In genomic region chr20:13222319-13222716, GRCh38 we compare ENCODE assay signal across 10 cellular contexts. TPM values are rescaled to one million over a fixed set of nuclear protein-coding genes. Genes with fewer than 3 reads are reported as not detected.
DNase-seq lines count a peak whose midpoint lies in the region; ATAC-seq, FAIRE-seq and TF ChIP-seq lines count a peak whose summit lies in the region.
"Had no signal": no experiment of that assay in that cellular context is flagged by ENCODE, and none has a peak within 500 bp of the region (broad histone marks: within the 10 kb centered on the region; RNA-seq: fewer than 3 reads in every experiment).

No MANE protein-coding gene starts in this region.

- peaks cover 13% of the 10 kb centered on the region for H3K27me3 ChIP-seq in keratinocyte (ENCODE audit: control insufficient read depth, extremely low read depth, insufficient read depth, low read length)
- H3K27me3 ChIP-seq in spleen (replicated peaks in 1 of 7) = peaks cover 0 to 68% (median 41%) of the 10 kb centered on the region in 7 donors

- intact Hi-C loops in spleen (cut with DNase I; ENCODE audit: low total_unique reads) = no loop called here

- peaks cover 2% of the 10 kb centered on the region for H3K79me2 ChIP-seq in keratinocyte (ENCODE audit: control insufficient read depth, insufficient read depth, low read length)

- no peak for ATAC-seq in activated T-helper 17 cell treated with anti-CD3 and anti-CD28 coated beads, Interleukin-2, amount 50 U/mL, for 72 hours (replicated peaks)
- ATAC-seq in GM21360 (IDR thresholded peaks at IDR 0.05; ENCODE audit: unreplicated experiment) (no peak), GM19467 (IDR thresholded peaks at IDR 0.05; ENCODE audit: unreplicated experiment) (no peak)

- no peak for FAIRE-seq in keratinocyte (lab: Jason Lieb, UNC)

- no peak for TF ChIP-seq POLR2A in spleen (IDR thresholded peaks at IDR 0.05)

- H3K4me1 ChIP-seq in keratinocyte (ENCODE audit: control insufficient read depth, extremely low read depth, insufficient read depth, low read length) (peaks cover 8% of the 10 kb centered on the region), spleen (peaks cover 10 to 30% (median 20%) of the 10 kb centered on the region in 6 donors)

- peak overlapping the region; percentile 64 for H3K4me3 Mint-ChIP-seq in T-helper 1 cell treated with Interleukin-12 subunit alpha and Interleukin-12 subunit beta and Interleukin-4 antibody, amounts not matched to agents 30 μg/mL and 1 μg/mL, for 36 hours
- H3K4me3 Mint-ChIP-seq in activated T-helper 17 cell treated with anti-CD3 and anti-CD28 coated beads, Interleukin-2, amount 50 U/mL, for 72 hours = peak overlapping the region; percentile 74

- H3K36me3 Mint-ChIP-seq in T-helper 1 cell treated with Interleukin-12 subunit alpha and Interleukin-12 subunit beta and Interleukin-4 antibody, amounts not matched to agents 30 μg/mL and 1 μg/mL, for 36 hours (ENCODE audit: low read depth) = no peaks in the 10 kb centered on the region
- H3K36me3 Mint-ChIP-seq in activated T-helper 17 cell treated with anti-CD3 and anti-CD28 coated beads, Interleukin-2, amount 50 U/mL, for 72 hours (ENCODE audit: low read depth) = peaks cover 7% of the 10 kb centered on the region

- H2AFZ ChIP-seq in keratinocyte (ENCODE audit: control insufficient read depth, low read length) = peak overlapping the region; percentile 82

- H3K27ac Mint-ChIP-seq in T-helper 1 cell treated with Interleukin-12 subunit alpha and Interleukin-12 subunit beta and Interleukin-4 antibody, amounts not matched to agents 30 μg/mL and 1 μg/mL, for 36 hours = no peak overlapping the region
- no peak overlapping the region for H3K27ac Mint-ChIP-seq in activated T-helper 17 cell treated with anti-CD3 and anti-CD28 coated beads, Interleukin-2, amount 50 U/mL, for 72 hours

- peak overlapping the region; percentile 43 to 70 (median 64) for H3K4me3 ChIP-seq in keratinocyte (ENCODE audit: control insufficient read depth in 2 of 3, extremely low read depth in 1 of 3, insufficient read depth in 2 of 3, low read depth in 1 of 3, low read length in 3 of 3)
- H3K4me3 ChIP-seq in spleen = peak overlapping the region in 6 of 8 donors; percentile 37 to 72 (median 46)

- 20 to 50% (median 44%) methylated on average over 8 of the region's 8 CpGs for WGBS in spleen, 5 donors

- H3K27me3 Mint-ChIP-seq in T-helper 1 cell treated with Interleukin-12 subunit alpha and Interleukin-12 subunit beta and Interleukin-4 antibody, amounts not matched to agents 30 μg/mL and 1 μg/mL, for 36 hours (ENCODE audit: low read depth) = peaks cover 63% of the 10 kb centered on the region
- H3K27me3 Mint-ChIP-seq in activated T-helper 17 cell treated with anti-CD3 and anti-CD28 coated beads, Interleukin-2, amount 50 U/mL, for 72 hours = peaks cover 24% of the 10 kb centered on the region

- peaks cover 13% of the 10 kb centered on the region for H3K4me1 Mint-ChIP-seq in T-helper 1 cell treated with Interleukin-12 subunit alpha and Interleukin-12 subunit beta and Interleukin-4 antibody, amounts not matched to agents 30 μg/mL and 1 μg/mL, for 36 hours (ENCODE audit: low read depth)
- peaks cover 5% of the 10 kb centered on the region for H3K4me1 Mint-ChIP-seq in activated T-helper 17 cell treated with anti-CD3 and anti-CD28 coated beads, Interleukin-2, amount 50 U/mL, for 72 hours

- TF ChIP-seq CTCF in keratinocyte (optimal IDR thresholded peaks at IDR 0.05 in 1 of 3, IDR thresholded peaks at IDR 0.05 in 1 of 3, conservative IDR thresholded peaks at IDR 0.05 in 1 of 3; ENCODE audit: extremely low read depth in 1 of 3, insufficient read depth in 2 of 3, low read length in 3 of 3) (no peak), spleen (IDR thresholded peaks at IDR 0.05 in 8 of 11, conservative IDR thresholded peaks at IDR 0.05 in 3 of 11) (no peak)

- peaks cover 3% of the 10 kb centered on the region for H3K9me3 Mint-ChIP-seq in T-helper 1 cell treated with Interleukin-12 subunit alpha and Interleukin-12 subunit beta and Interleukin-4 antibody, amounts not matched to agents 30 μg/mL and 1 μg/mL, for 36 hours
- peaks cover 6% of the 10 kb centered on the region for H3K9me3 Mint-ChIP-seq in activated T-helper 17 cell treated with anti-CD3 and anti-CD28 coated beads, Interleukin-2, amount 50 U/mL, for 72 hours

- no peak for DNase-seq in T-helper 1 cell
- no peak for DNase-seq in keratinocyte (ENCODE audit: low read depth, low spot score)
- no peak for DNase-seq in spleen
- DNase-seq in activated effector memory CD4-positive, alpha-beta T cell treated with anti-CD3 and anti-CD28 coated beads, Interleukin-2, amount 50 U/mL, for 16 hours = no peak
- DNase-seq: effector CD8-positive, alpha-beta T cell had no signal

- peak overlapping the region; percentile 58 for H3K9ac ChIP-seq in keratinocyte (ENCODE audit: control insufficient read depth, extremely low read depth, insufficient read depth, low read length)

- dilution Hi-C loops in keratinocyte (cut with MboI; ENCODE audit: extremely low pct_ligation_motif_present, low sequenced_read_pairs) = no loop called here

- H3K9me3 ChIP-seq in keratinocyte (ENCODE audit: control insufficient read depth, low read depth, low read length) (no peaks in the 10 kb centered on the region), spleen (peaks cover 0 to 7% (median 0%) of the 10 kb centered on the region in 8 donors)

- no peaks in the 10 kb centered on the region for H3K9me1 ChIP-seq in keratinocyte (ENCODE audit: control insufficient read depth, extremely low read depth, insufficient read depth, low read length)

- H4K20me1 ChIP-seq in keratinocyte (ENCODE audit: control insufficient read depth, extremely low read depth, insufficient read depth, low read length) = no peaks in the 10 kb centered on the region

- H3K27ac ChIP-seq in keratinocyte (ENCODE audit: control insufficient read depth, insufficient read depth, low read length) (no peak overlapping the region), spleen (no peak overlapping the region)
- H3K27ac ChIP-seq: 22Rv1 had no signal

- peak overlapping the region; percentile 94 for H3K4me2 ChIP-seq in keratinocyte (ENCODE audit: control insufficient read depth, extremely low read depth, insufficient read depth, low read depth, low read length)

- H3K36me3 ChIP-seq in keratinocyte (ENCODE audit: control insufficient read depth in 2 of 2, extremely low read depth in 1 of 2, insufficient read depth in 2 of 2, low read length in 2 of 2) = no peaks in the 10 kb centered on the region
- H3K36me3 ChIP-seq in spleen = no peaks in the 10 kb centered on the region

RNA-seq across cellular contexts. Expression of gene ISM1, which starts 1.2 kb away (rescaled TPM):
- total RNA-seq in activated T-helper 17 cell treated with anti-CD3 and anti-CD28 coated beads, Interleukin-2, amount 50 U/mL, for 72 hours = under 1 TPM; 0.09 to 0.34 TPM
- polyA plus RNA-seq in keratinocyte = 2.2 to 5.0 TPM (median 3.3 TPM) in 3 replicates
- polyA plus RNA-seq in keratinocyte (2011; ENCODE audit: low read depth) = 4.4 TPM
- polyA plus RNA-seq in keratinocyte (2011; cell fraction: cytosol; rRNA removed) = 2.2 and 2.4 TPM in 2 replicates
- polyA plus RNA-seq in keratinocyte (2011; cell fraction: nucleus; rRNA removed) = 3.1 TPM in 2 replicates
- polyA plus RNA-seq in keratinocyte (2012; ENCODE audit: low replicate concordance) = 2.4 and 5.4 TPM in 2 replicates
- 3.1 to 3.9 TPM (median 3.4 TPM) in 3 replicates for polyA minus RNA-seq in keratinocyte
- polyA minus RNA-seq in keratinocyte (2011; cell fraction: cytosol; rRNA and poly(A)+ RNA removed) = 2.7 TPM
- polyA minus RNA-seq in keratinocyte (2011; cell fraction: nucleus; rRNA and poly(A)+ RNA removed) = 2.0 and 2.6 TPM in 2 replicates
- 10 to 100 TPM in 5 of 7 donors, 1 to 10 TPM in 2; 1.1 to 19.5 (median 14.0) TPM for total RNA-seq in spleen
- 1 to 10 TPM in 2 of 3 donors, under 1 TPM in 1; 0.46 to 1.7 (median 1.6) TPM for polyA plus RNA-seq in spleen
